ENCODE assay signal across 9 cellular contexts in genomic region chr14:53955234-53955556, GRCh38. TPM values are rescaled to one million over a fixed set of nuclear protein-coding genes. Genes with fewer than 3 reads are reported as not detected.
DNase-seq lines count a peak whose midpoint lies in the region; ATAC-seq and TF ChIP-seq lines count a peak whose summit lies in the region.
"Had no signal": no experiment of that assay in that cellular context is flagged by ENCODE, and none has a peak within 500 bp of the region (broad histone marks: within the 10 kb centered on the region; RNA-seq: fewer than 3 reads in every experiment).

No MANE protein-coding gene starts in this region.

- H3K4me3 Mint-ChIP-seq in T-helper 17 cell: peak overlapping the region; percentile 90

- H3K4me3 ChIP-seq in fibroblast of villous mesenchyme (ENCODE audit: low read depth, low read length) (peak overlapping the region; percentile 85), rectal smooth muscle tissue (ENCODE audit: low read length) (peak overlapping the region; percentile 68), WERI-Rb-1 (ENCODE audit: low read depth, low read length) (no peak overlapping the region)

- H3K9me3 ChIP-seq in ES-I3 (ENCODE audit: control insufficient read depth, insufficient read depth, low read length) (no peaks in the 10 kb centered on the region), T-helper 17 cell (ENCODE audit: control insufficient read depth, low read length, poor library complexity, severe bottlenecking) (no peaks in the 10 kb centered on the region), WERI-Rb-1 (ENCODE audit: severe bottlenecking) (peaks cover 23% of the 10 kb centered on the region)
- H3K9me3 ChIP-seq: SJCRH30 had no signal

- H3K9ac ChIP-seq in ES-I3 (ENCODE audit: low read depth, low read length) (peak overlapping the region; percentile 58), rectal smooth muscle tissue (ENCODE audit: low read length) (no peak overlapping the region)

- 0 out of 2 replicates have a peak, but pooled peaks cover 2% of the 10 kb centered on the region for H3K36me3 ChIP-seq in ES-I3 (ENCODE audit: insufficient read depth, low read length)
- H3K36me3 ChIP-seq in rectal smooth muscle tissue (ENCODE audit: control insufficient read depth, insufficient read depth, low read length): peaks cover under 1% of the 10 kb centered on the region
- no peaks in the 10 kb centered on the region for H3K36me3 ChIP-seq in WERI-Rb-1

- H3K27ac ChIP-seq in rectal smooth muscle tissue (ENCODE audit: low read depth, low read length) (peak overlapping the region; percentile 70), WERI-Rb-1 (no peak overlapping the region)

- peaks cover 75% of the 10 kb centered on the region for H3K27me3 Mint-ChIP-seq in T-helper 17 cell

- ATAC-seq in T-helper 17 cell: no peak
- ATAC-seq in left lobe of liver: no peak

- H3K4me1 Mint-ChIP-seq in T-helper 17 cell: peaks cover 28% of the 10 kb centered on the region

- H3K36me3 Mint-ChIP-seq in T-helper 17 cell (ENCODE audit: low read depth): peaks cover 4% of the 10 kb centered on the region

- H3K4me1 ChIP-seq in ES-I3 (ENCODE audit: insufficient read depth, low read length): peaks cover 11% of the 10 kb centered on the region; the same call in 1 of the 2 replicates
- H3K4me1 ChIP-seq in rectal smooth muscle tissue (ENCODE audit: control insufficient read depth, insufficient read depth, low read length): no peaks in the 10 kb centered on the region

- H3K27ac Mint-ChIP-seq in T-helper 17 cell: no peak overlapping the region

- DNase-seq in T-helper 17 cell (no peak), fibroblast of villous mesenchyme (ENCODE audit: low read depth) (no peak), head of caudate nucleus (no peak), WERI-Rb-1 (no peak), activated gamma-delta T cell treated with Interleukin-2 at 50 U/mL for 16 hours (no peak), left lobe of liver (ENCODE audit: low spot score) (no peak)
- DNase-seq: SJCRH30 had no signal

- no peak for TF ChIP-seq CTCF in fibroblast of villous mesenchyme (IDR thresholded peaks at IDR 0.05; ENCODE audit: insufficient read depth, low read depth, low read length)
- TF ChIP-seq CTCF in WERI-Rb-1 (IDR thresholded peaks at IDR 0.05; ENCODE audit: low read depth, low read length): no peak

- intact Hi-C loops in head of caudate nucleus (cut with DNase I): no loop called here

- H3K27me3 ChIP-seq in rectal smooth muscle tissue (ENCODE audit: control insufficient read depth, insufficient read depth, low read length) (peaks cover 15% of the 10 kb centered on the region), WERI-Rb-1 (ENCODE audit: insufficient read depth, low read depth, severe bottlenecking) (peaks cover 97% of the 10 kb centered on the region)
- H3K27me3 ChIP-seq: SJCRH30 had no signal

RNA-seq across cellular contexts. Expression of gene BMP4, which starts 1.4 kb away (rescaled TPM):
- total RNA-seq in T-helper 17 cell (not detected), fibroblast of villous mesenchyme (9.9 and 11.0 TPM in 2 replicates), left lobe of liver (2.5 TPM)
